In genomic region chr12:57851552-57852186, GRCh38 we compare ENCODE assay signal across 15 cellular contexts. TPM values are rescaled to one million over a fixed set of nuclear protein-coding genes. Genes with fewer than 3 reads are reported as not detected.
DNase-seq lines count a peak whose midpoint lies in the region; ATAC-seq and TF ChIP-seq lines count a peak whose summit lies in the region.
"Had no signal": no experiment of that assay in that cellular context is flagged by ENCODE, and none has a peak within 500 bp of the region (broad histone marks: within the 10 kb centered on the region; RNA-seq: fewer than 3 reads in every experiment).

No MANE protein-coding gene starts in this region.

- H3K9me3 Mint-ChIP-seq in nephron progenitor cell = peaks cover 13% of the 10 kb centered on the region
- H3K9me3 Mint-ChIP-seq: CD4-positive, alpha-beta T cell had no signal

- no peaks in the 10 kb centered on the region for H3K27me3 ChIP-seq in esophagus (ENCODE audit: control insufficient read depth in 1 of 2, insufficient read depth in 2 of 2, low read length in 2 of 2)
- no peaks in the 10 kb centered on the region for H3K27me3 ChIP-seq in tibial nerve

- DNase-seq in NCI-H526 (lab: John Stamatoyannopoulos, UW) = peak; percentile 40 to 62
- DNase-seq in NCI-H526 treated with DMSO at 0.1 percent for 48 hours (lab: John Stamatoyannopoulos, UW) = no peak
- no peak for DNase-seq in nephron progenitor cell
- no peak for DNase-seq in tibial nerve (ENCODE audit: low spot score in 2 of 2)
- no peak for DNase-seq in NCI-H2171 treated with DMSO at 0.1 percent for 48 hours (lab: John Stamatoyannopoulos, UW)
- no peak for DNase-seq in kidney glomerular epithelial cell (lab: John Stamatoyannopoulos, UW)
- DNase-seq: activated CD4-positive, CD25-positive, alpha-beta regulatory T cell; activated CD8-positive, alpha-beta memory T cell treated with anti-CD3 and anti-CD28 coated beads, Interleukin-2, amount 50 U/mL, for 48 hours; CD4-positive, alpha-beta T cell; GDM1; stimulated activated naive CD8-positive, alpha-beta T cell treated with anti-CD3 and anti-CD28 coated beads, Interleukin-15, Interleukin-2, amounts not matched to agents 100 U/mL and 50 U/mL, for 24 hours had no signal

- H3K4me3 ChIP-seq in esophagus (ENCODE audit: low read depth in 1 of 2, low read length in 2 of 2) (no peak overlapping the region), tibial nerve (no peak overlapping the region)

- TF ChIP-seq EP300 in tibial nerve (IDR thresholded peaks at IDR 0.05) = no peak

- 66 to 71% methylated on average over 3 of the region's 3 CpGs for WGBS in esophagus, 2 donors
- 80 to 82% methylated on average over 3 of the region's 3 CpGs for WGBS in tibial nerve, 2 donors

- H3K36me3 ChIP-seq in esophagus (ENCODE audit: control insufficient read depth in 2 of 2, insufficient read depth in 2 of 2, low read length in 1 of 2) (no peaks in the 10 kb centered on the region), tibial nerve (no peaks in the 10 kb centered on the region)

- H3K27ac ChIP-seq in esophagus (ENCODE audit: low read depth in 2 of 2, low read length in 1 of 2) = peak overlapping the region; percentile 20 to 75
- H3K27ac ChIP-seq in tibial nerve = peak overlapping the region; percentile 73 to 85 (median 82)
- H3K27ac ChIP-seq: 22Rv1 had no signal

- peaks cover 6% of the 10 kb centered on the region for H3K27me3 Mint-ChIP-seq in nephron progenitor cell (ENCODE audit: low read depth, poor library complexity)
- H3K27me3 Mint-ChIP-seq: activated naive CD8-positive, alpha-beta T cell had no signal

- no peak for TF ChIP-seq CTCF in nephron progenitor cell (IDR thresholded peaks at IDR 0.05)
- TF ChIP-seq CTCF in tibial nerve (IDR thresholded peaks at IDR 0.05) = no peak

- no peak for ATAC-seq in HG02973 (IDR thresholded peaks at IDR 0.05; ENCODE audit: unreplicated experiment)

- H3K27ac Mint-ChIP-seq in nephron progenitor cell = peak overlapping the region; percentile 90
- H3K27ac Mint-ChIP-seq: activated naive CD8-positive, alpha-beta T cell; CD4-positive, alpha-beta T cell had no signal

- H3K4me3 Mint-ChIP-seq in nephron progenitor cell = peak overlapping the region; percentile 40

- H3K9me3 ChIP-seq in esophagus (ENCODE audit: control insufficient read depth in 2 of 2, insufficient read depth in 1 of 2, low read depth in 1 of 2, low read length in 1 of 2) (no peaks in the 10 kb centered on the region), tibial nerve (no peaks in the 10 kb centered on the region)

- peaks cover 13% of the 10 kb centered on the region for H3K36me3 Mint-ChIP-seq in nephron progenitor cell (ENCODE audit: low read depth)
- H3K36me3 Mint-ChIP-seq: activated naive CD8-positive, alpha-beta T cell had no signal

- peaks cover 73% of the 10 kb centered on the region for H3K4me1 Mint-ChIP-seq in nephron progenitor cell

- no peak for TF ChIP-seq POLR2A in tibial nerve (IDR thresholded peaks at IDR 0.05)

- H3K4me1 ChIP-seq in esophagus (ENCODE audit: control insufficient read depth in 2 of 2, insufficient read depth in 2 of 2, low read length in 1 of 2) (peaks cover 0 to 6% of the 10 kb centered on the region in 2 donors), tibial nerve (peaks cover 0 to 48% (median 30%) of the 10 kb centered on the region in 4 donors)

RNA-seq across cellular contexts. Expression of gene CTDSP2, which starts 5.1 kb away (rescaled TPM):
- 10 to 100 TPM; 22.4 to 34.7 TPM for polyA plus RNA-seq in esophagus
- total RNA-seq in tibial nerve = 100 to 1,000 TPM; 117 to 141 (median 123) TPM

RNA-seq across cellular contexts. Expression of gene AVIL, which starts 33.1 kb away (rescaled TPM):
- polyA plus RNA-seq in esophagus = 1 to 10 TPM; 2.1 to 4.4 TPM
- total RNA-seq in tibial nerve = 1 to 10 TPM; 2.3 to 4.2 (median 3.3) TPM

Comparison
In these comparisons a context has a peak if more than half of its experiments do, and no peak if none do; other contexts are left out.
1. DNase-seq: peak in NCI-H526 (2 of 2); none in NCI-H526 treated with DMSO at 0.1 percent for 48 hours (single experiment), nephron progenitor cell (single experiment), tibial nerve (0 of 2), NCI-H2171 treated with DMSO at 0.1 percent for 48 hours (single experiment) and kidney glomerular epithelial cell (single experiment).